ENCODE assay signal across 1 cellular context in the genomic region with DNA sequence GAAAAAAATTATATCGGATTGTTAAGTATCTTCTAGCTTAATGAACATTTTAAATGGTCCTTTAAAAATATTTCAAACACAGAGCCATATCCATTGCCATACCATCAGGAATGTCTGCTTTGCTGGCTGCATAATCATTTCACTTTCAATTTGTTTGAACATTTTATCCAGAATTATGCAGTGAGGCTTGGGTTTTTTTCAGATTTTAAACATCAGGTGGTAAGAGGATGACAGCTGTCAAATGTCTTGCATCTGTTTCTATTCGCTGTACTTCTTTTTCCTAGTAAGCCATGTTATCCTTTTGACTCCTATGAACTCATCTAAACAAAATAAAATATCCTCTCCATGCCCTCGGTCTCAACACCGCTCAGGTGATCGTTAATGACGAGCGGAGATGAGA.
TF ChIP-seq lines count a peak whose summit lies in the region.

No MANE protein-coding gene starts in this region.

TF ChIP-seq in liver, 16 proteins besides CTCF, POLR2A, EP300 and RAD21 (continued from another document):
- no peak for TF ChIP-seq ATF3 (IDR thresholded peaks at IDR 0.05)
- TF ChIP-seq HNF4G (IDR thresholded peaks at IDR 0.05) = no peak
- no peak for TF ChIP-seq MAX (IDR thresholded peaks at IDR 0.05)
